Comparison of ENCODE assay signal across 9 cellular contexts in genomic region chr14:103920981-103921854, GRCh38. TPM values are rescaled to one million over a fixed set of nuclear protein-coding genes. Genes with fewer than 3 reads are reported as not detected.
DNase-seq lines count a peak whose midpoint lies in the region; ATAC-seq, FAIRE-seq and TF ChIP-seq lines count a peak whose summit lies in the region.
"Had no signal": no experiment of that assay in that cellular context is flagged by ENCODE, and none has a peak within 500 bp of the region (broad histone marks: within the 10 kb centered on the region; RNA-seq: fewer than 3 reads in every experiment).

No MANE protein-coding gene starts in this region.

- H3K4me3 ChIP-seq in AG10803 (ENCODE audit: low read length), result peak overlapping the region; percentile 100

- peaks cover 21% of the 10 kb centered on the region for H3K36me3 Mint-ChIP-seq in activated B cell treated with CpG ODN at 0.5 μM for 24 hours (ENCODE audit: low read depth)

- H3K4me3 Mint-ChIP-seq in activated B cell treated with CpG ODN at 0.5 μM for 24 hours, result peak overlapping the region; percentile 91

- TF ChIP-seq POLR2A in GM18951 (IDR thresholded peaks at IDR 0.05; ENCODE audit: extremely low read depth, insufficient read depth, insufficient read length), result peak; percentile 95

- CTCF ChIA-PET in activated B cell treated with CpG ODN at 0.5 μM for 24 hours (lab: Charles Lee), result interaction anchor here (1.1 kb wide), 1 partner anchor 9 kb away, joined by 3 read pairs; no protein-coding TSS in a partner anchor

- POLR2A ChIA-PET in activated B cell treated with CpG ODN at 0.5 μM for 24 hours (lab: Charles Lee), result interaction anchor here (0.6 to 1.4 kb wide), 5 partner anchors 11 to 587 kb away, joined by 3 to 14 read pairs (median 5); partner anchors contain the start of genes EIF5 and PPP1R13B

- H3K27me3 Mint-ChIP-seq in activated B cell treated with CpG ODN at 0.5 μM for 24 hours, result no peaks in the 10 kb centered on the region

- peak overlapping the region; percentile 66 for H3K27ac Mint-ChIP-seq in activated B cell treated with CpG ODN at 0.5 μM for 24 hours

- peak; percentile 86 for TF ChIP-seq CTCF in AG10803 (conservative IDR thresholded peaks at IDR 0.05; ENCODE audit: low read length)
- TF ChIP-seq CTCF in activated B cell treated with CpG ODN at 0.5 μM for 24 hours (IDR thresholded peaks at IDR 0.05), result peak; percentile 96

- no peaks in the 10 kb centered on the region for H3K9me3 Mint-ChIP-seq in activated B cell treated with CpG ODN at 0.5 μM for 24 hours

- intact Hi-C loops in activated B cell treated with CpG ODN at 0.5 μM for 24 hours (cut with micrococcal nuclease), result loop anchor here (1.0 to 2.0 kb wide), 4 partner anchors 48 to 292 kb away; partner anchors contain the start of genes KLC1, PPP1R13B, XRCC3 and ZFYVE21

- peak; percentile 89 for DNase-seq in AG10803 (ENCODE audit: low read depth)
- peak; percentile 91 for DNase-seq in NCI-H2227 treated with DMSO at 0.1 percent for 48 hours (lab: John Stamatoyannopoulos, UW)
- DNase-seq in activated B cell treated with CpG ODN at 0.5 μM for 24 hours, result peak; percentile 99
- peak; percentile 94 for DNase-seq in central memory CD4-positive, alpha-beta T cell
- peak; percentile 88 for DNase-seq in stimulated activated CD4-positive, alpha-beta T cell treated with anti-CD3 and anti-CD28 coated beads, Interleukin-12 subunit alpha, Interleukin-12 subunit beta, amount 100 ng/mL, for 24 hours (ENCODE audit: low read depth in 2 of 2)

- in situ Hi-C loops in GM18951 (cut with MboI; ENCODE audit: low sequenced_read_pairs, unreplicated experiment), result no loop called here

- FAIRE-seq in islet of Langerhans (lab: Jason Lieb, UNC), result peak; percentile 78

- H3K4me1 Mint-ChIP-seq in activated B cell treated with CpG ODN at 0.5 μM for 24 hours, result peaks cover 15% of the 10 kb centered on the region

- ATAC-seq in HG03175 (IDR thresholded peaks at IDR 0.05; ENCODE audit: unreplicated experiment) (peak; percentile 95), activated B cell treated with CpG ODN at 0.5 μM for 24 hours (ENCODE audit: low read depth) (peak; percentile 100)

RNA-seq across cellular contexts. Expression of gene TDRD9, which starts 7.0 kb away (rescaled TPM):
- 2.6 and 3.1 TPM in 2 replicates for total RNA-seq in activated B cell treated with CpG ODN at 0.5 μM for 24 hours

RNA-seq across cellular contexts. Expression of gene RD3L, which starts 21.1 kb away (rescaled TPM):
- total RNA-seq in activated B cell treated with CpG ODN at 0.5 μM for 24 hours, result not detected in 2 replicates
- total RNA-seq: activated CD8-positive, alpha-beta memory T cell treated with anti-CD3 and anti-CD28 coated beads for 36 hours had no signal

Comparison
In these comparisons a context has a peak if more than half of its experiments do, and no peak if none do; other contexts are left out.
1. Peak in every context shown above with its lines: DNase-seq, ATAC-seq and H3K4me3 ChIP-seq.